ENCODE assay signal across 16 cellular contexts in genomic region chr5:42876375-42876844, GRCh38.
DNase-seq lines count a peak whose midpoint lies in the region; FAIRE-seq and TF ChIP-seq lines count a peak whose summit lies in the region.
"Had no signal": no experiment of that assay in that cellular context is flagged by ENCODE, and none has a peak within 500 bp of the region (broad histone marks: within the 10 kb centered on the region; RNA-seq: fewer than 3 reads in every experiment).

No MANE protein-coding gene starts in this region.

- H3K4me1 Mint-ChIP-seq in nephron = peaks cover 27% of the 10 kb centered on the region
- H3K4me1 Mint-ChIP-seq: stimulated activated effector memory CD8-positive, alpha-beta T cell treated with anti-CD3 and anti-CD28 coated beads, Interleukin-12 subunit alpha, Interleukin-12 subunit beta, amount 100 ng/mL, for 72 hours had no signal

- H3K27me3 Mint-ChIP-seq in nephron (ENCODE audit: low read depth) = no peaks in the 10 kb centered on the region
- H3K27me3 Mint-ChIP-seq: progenitor cell of endocrine pancreas had no signal

- H3K36me3 Mint-ChIP-seq in nephron (ENCODE audit: low read depth) = no peaks in the 10 kb centered on the region
- H3K36me3 Mint-ChIP-seq: stimulated activated effector memory CD8-positive, alpha-beta T cell treated with anti-CD3 and anti-CD28 coated beads, Interleukin-12 subunit alpha, Interleukin-12 subunit beta, amount 100 ng/mL, for 72 hours had no signal

- TF ChIP-seq CTCF in nephron (IDR thresholded peaks at IDR 0.05; ENCODE audit: unreplicated experiment in 3 of 3) = no peak

- DNase-seq in GM19239 (ENCODE audit: insufficient read length, low spot score) (no peak), OCI-M1 (lab: John Stamatoyannopoulos, UW) (peak; percentile 93), fibroblast of peridontal ligament (ENCODE audit: extremely low read depth) (peak; percentile 28), frontal cortex (ENCODE audit: low spot score in 2 of 2) (no peak), H4 (ENCODE audit: low spot score) (no peak), SKM-1 treated with dmso at 0.1 percent for 144 hours (lab: John Stamatoyannopoulos, UW; ENCODE audit: unreplicated experiment) (no peak)
- DNase-seq in activated naive CD4-positive, alpha-beta T cell treated with Interleukin-2 at 50 U/mL for 16 hours = no peak
- DNase-seq: activated T-cell treated with anti-CD3 and anti-CD28 coated beads, Interleukin-2, amount 50 U/mL, for 4 hours; GOT3; hippocampal formation; mesendoderm; stimulated activated CD4-positive, alpha-beta T cell treated with anti-CD3 and anti-CD28 coated beads, Interleukin-4, amount 100 ng/mL, for 1 hour had no signal

- peak; percentile 28 for FAIRE-seq in GM19239 (lab: Jason Lieb, UNC)
- FAIRE-seq in frontal cortex (lab: Jason Lieb, UNC) = no peak
- FAIRE-seq: GM12891 had no signal

- H3K4me3 Mint-ChIP-seq in nephron = peak overlapping the region in 1 of 3 experiments; percentile 26
- H3K4me3 Mint-ChIP-seq: activated T-cell treated with anti-CD3 and anti-CD28 coated beads, Interleukin-2, amount 50 U/mL, for 4 hours; stimulated activated effector memory CD8-positive, alpha-beta T cell treated with anti-CD3 and anti-CD28 coated beads, Interleukin-12 subunit alpha, Interleukin-12 subunit beta, amount 100 ng/mL, for 72 hours had no signal

- peak overlapping the region in 2 of 3 experiments; percentile 82 for H3K27ac Mint-ChIP-seq in nephron
- H3K27ac Mint-ChIP-seq: progenitor cell of endocrine pancreas; stimulated activated effector memory CD8-positive, alpha-beta T cell treated with anti-CD3 and anti-CD28 coated beads, Interleukin-12 subunit alpha, Interleukin-12 subunit beta, amount 100 ng/mL, for 72 hours had no signal

- no peaks in the 10 kb centered on the region for H3K9me3 Mint-ChIP-seq in nephron
- H3K9me3 Mint-ChIP-seq: activated T-cell treated with anti-CD3 and anti-CD28 coated beads, Interleukin-2, amount 50 U/mL, for 4 hours; stimulated activated effector memory CD8-positive, alpha-beta T cell treated with anti-CD3 and anti-CD28 coated beads, Interleukin-12 subunit alpha, Interleukin-12 subunit beta, amount 100 ng/mL, for 72 hours had no signal

Comparison
In these comparisons a context has a peak if more than half of its experiments do, and no peak if none do; other contexts are left out.
1. DNase-seq: peak in OCI-M1 (single experiment) and fibroblast of peridontal ligament (single experiment); none in GM19239 (single experiment), activated naive CD4-positive, alpha-beta T cell treated with Interleukin-2 at 50 U/mL for 16 hours (single experiment), frontal cortex (0 of 2), H4 (single experiment) and SKM-1 treated with dmso at 0.1 percent for 144 hours (single experiment).